9 cellular contexts compared by ENCODE assay signal in genomic region chr3:184338538-184338945, GRCh38. TPM values are rescaled to one million over a fixed set of nuclear protein-coding genes. Genes with fewer than 3 reads are reported as not detected.
A peak's percentile ranks its signal among the peaks of the same experiment; 100 is the strongest.
DNase-seq lines count a peak whose midpoint lies in the region; ATAC-seq and TF ChIP-seq lines count a peak whose summit lies in the region.
"Had no signal": no experiment of that assay in that cellular context is flagged by ENCODE, and none has a peak within 500 bp of the region (broad histone marks: within the 10 kb centered on the region; RNA-seq: fewer than 3 reads in every experiment).

No MANE protein-coding gene starts in this region.

- peaks cover 58% of the 10 kb centered on the region for H3K4me1 Mint-ChIP-seq in brain

- H3K27ac ChIP-seq in AG04450 (ENCODE audit: low read depth, low read length) (peak overlapping the region; percentile 92), smooth muscle cell (ENCODE audit: low read depth) (peak overlapping the region; percentile 28)

- H3K36me3 Mint-ChIP-seq in brain: peaks cover 23% of the 10 kb centered on the region

- TF ChIP-seq CTCF in AG04450 (IDR thresholded peaks at IDR 0.05; ENCODE audit: low read depth, low read length) (peak; percentile 28), brain (conservative IDR thresholded peaks at IDR 0.05) (peak in 1 of 2 experiments; percentile 54), smooth muscle cell (IDR thresholded peaks at IDR 0.05; ENCODE audit: borderline replicate concordance, insufficient read depth, poor library complexity, severe bottlenecking) (no peak)

- no peaks in the 10 kb centered on the region for H3K36me3 ChIP-seq in smooth muscle cell (ENCODE audit: low read depth)

- H3K4me3 ChIP-seq in AG04450 (ENCODE audit: low read depth, low read length) (peak overlapping the region; percentile 52), iPS-18c (ENCODE audit: insufficient read depth, low read depth, low read length) (peak overlapping the region; percentile 46), smooth muscle cell (no peak overlapping the region)

- peak overlapping the region; percentile 8 for H3K9ac ChIP-seq in smooth muscle cell (ENCODE audit: low read depth)

- peaks cover 69% of the 10 kb centered on the region for H4K20me1 ChIP-seq in smooth muscle cell (ENCODE audit: low read depth)

- POLR2A ChIA-PET in AG04450 (lab: Yijun Ruan, JAX): interaction anchor here (0.9 to 1.1 kb wide), 3 partner anchors 9 to 21 kb away, joined by 3 read pairs; no protein-coding TSS in a partner anchor

- peaks cover 19% of the 10 kb centered on the region for H3K4me1 ChIP-seq in smooth muscle cell (ENCODE audit: low read depth)

- H3K4me3 Mint-ChIP-seq in brain: peak overlapping the region; percentile 89 to 96 (median 94)

- peaks cover 8% of the 10 kb centered on the region for H3F3A ChIP-seq in smooth muscle cell (ENCODE audit: low read depth)

- WGBS in smooth muscle cell (ENCODE audit: low lambda C conversion rate): 30% methylated on average over 35 of the region's 37 CpGs

- peaks cover 9% of the 10 kb centered on the region for H3K27me3 Mint-ChIP-seq in brain

- H3K9me3 Mint-ChIP-seq in brain: no peaks in the 10 kb centered on the region

- peaks cover 15% of the 10 kb centered on the region for H3K79me2 ChIP-seq in smooth muscle cell (ENCODE audit: low read depth)

- peak overlapping the region; percentile 97 to 99 (median 99) for H3K27ac Mint-ChIP-seq in brain

- H3K9me3 ChIP-seq in AG04450 (ENCODE audit: control insufficient read depth, insufficient read depth, low read length) (no peaks in the 10 kb centered on the region; the same call in 1 of the 2 replicates), iPS-18c (ENCODE audit: control insufficient read depth, insufficient read depth, low read length) (no peaks in the 10 kb centered on the region), smooth muscle cell (replicated peaks; ENCODE audit: low read depth) (no peaks in the 10 kb centered on the region)

- CTCF ChIA-PET in AG04450 (lab: Charles Lee): interaction anchor here (1.0 kb wide), 1 partner anchor 13 kb away, joined by 3 read pairs; no protein-coding TSS in a partner anchor

- no peak for ATAC-seq in GM19452 (IDR thresholded peaks at IDR 0.05; ENCODE audit: unreplicated experiment)

- DNase-seq in AG04450 (ENCODE audit: low read depth, low spot score) (peak; percentile 51), NCI-H2029 treated with DMSO at 0.1 percent for 48 hours (lab: John Stamatoyannopoulos, UW) (peak; percentile 71), smooth muscle cell (lab: John Stamatoyannopoulos, UW; ENCODE audit: unreplicated experiment) (peak; percentile 32), DMS53 treated with DMSO at 0.1 percent for 48 hours (lab: John Stamatoyannopoulos, UW; ENCODE audit: unreplicated experiment) (no peak)
- no peak for DNase-seq in activated CD8-positive, alpha-beta memory T cell treated with anti-CD3 and anti-CD28 coated beads, Interleukin-2, amount 50 U/mL, for 4 hours

- H3K4me2 ChIP-seq in smooth muscle cell: peak overlapping the region; percentile 70

- H3K27me3 ChIP-seq in AG04450 (ENCODE audit: control insufficient read depth, insufficient read depth, low read length) (no peaks in the 10 kb centered on the region), smooth muscle cell (ENCODE audit: low read depth) (no peaks in the 10 kb centered on the region)

- H2AFZ ChIP-seq in smooth muscle cell (ENCODE audit: low read depth): no peak overlapping the region

RNA-seq across cellular contexts. Expression of gene FAM131A, which starts 1.1 kb away (rescaled TPM):
- polyA plus RNA-seq in AG04450 (2011; rRNA removed): 8.5 and 9.3 TPM in 2 replicates
- 13.3 and 13.7 TPM in 2 replicates for polyA minus RNA-seq in AG04450 (2011; rRNA and poly(A)+ RNA removed)
- 71.5 TPM for polyA plus RNA-seq in brain (ENCODE audit: insufficient read depth, low read depth, low replicate concordance)
- 13.6 and 20.2 TPM in 2 replicates for total RNA-seq in smooth muscle cell
- polyA plus RNA-seq in smooth muscle cell: 15.3 and 15.8 TPM in 2 replicates

RNA-seq across cellular contexts. Expression of gene CLCN2, which starts 22.9 kb away (rescaled TPM):
- polyA plus RNA-seq in AG04450 (2011; rRNA removed) (1.7 and 2.1 TPM in 2 replicates), brain (ENCODE audit: insufficient read depth, low read depth, low replicate concordance) (2.6 TPM), smooth muscle cell (4.5 and 6.5 TPM in 2 replicates)
- polyA minus RNA-seq in AG04450 (2011; rRNA and poly(A)+ RNA removed): 6.6 and 7.0 TPM in 2 replicates
- total RNA-seq in smooth muscle cell: 2.3 and 4.1 TPM in 2 replicates

RNA-seq across cellular contexts. Expression of gene POLR2H, which starts 23.0 kb away (rescaled TPM):
- 81.2 and 94.4 TPM in 2 replicates for polyA plus RNA-seq in AG04450 (2011; rRNA removed)
- polyA minus RNA-seq in AG04450 (2011; rRNA and poly(A)+ RNA removed): 36.9 and 42.9 TPM in 2 replicates
- 90.7 TPM for polyA plus RNA-seq in brain (ENCODE audit: insufficient read depth, low read depth, low replicate concordance)
- 87.0 and 154 TPM in 2 replicates for total RNA-seq in smooth muscle cell
- polyA plus RNA-seq in smooth muscle cell: 64.6 and 77.9 TPM in 2 replicates

RNA-seq across cellular contexts. Expression of gene EIF4G1, which starts 24.1 kb away (rescaled TPM):
- polyA plus RNA-seq in AG04450 (2011; rRNA removed) (191 and 224 TPM in 2 replicates), brain (ENCODE audit: insufficient read depth, low read depth, low replicate concordance) (183 TPM), smooth muscle cell (171 and 213 TPM in 2 replicates)
- polyA minus RNA-seq in AG04450 (2011; rRNA and poly(A)+ RNA removed): 269 and 272 TPM in 2 replicates
- total RNA-seq in smooth muscle cell: 148 and 198 TPM in 2 replicates

RNA-seq across cellular contexts. Expression of gene THPO, which starts 39.5 kb away (rescaled TPM):
- 0.06 TPM in 1 of 2 replicates, not detected in the other for polyA plus RNA-seq in AG04450 (2011; rRNA removed)
- polyA minus RNA-seq in AG04450 (2011; rRNA and poly(A)+ RNA removed): not detected in 2 replicates
- 0.22 TPM for polyA plus RNA-seq in brain (ENCODE audit: insufficient read depth, low read depth, low replicate concordance)
- 0.22 TPM in 1 of 2 replicates, not detected in the other for total RNA-seq in smooth muscle cell
- 0.45 TPM in 1 of 2 replicates, not detected in the other for polyA plus RNA-seq in smooth muscle cell
- total RNA-seq: RPMI7951 had no signal

Comparison
In these comparisons a context has a peak if more than half of its experiments do, and no peak if none do; other contexts are left out.
1. DNase-seq: peak in AG04450 (single experiment), NCI-H2029 treated with DMSO at 0.1 percent for 48 hours (single experiment) and smooth muscle cell (single experiment); none in activated CD8-positive, alpha-beta memory T cell treated with anti-CD3 and anti-CD28 coated beads, Interleukin-2, amount 50 U/mL, for 4 hours (single experiment) and DMS53 treated with DMSO at 0.1 percent for 48 hours (single experiment).